15 cellular contexts compared by ENCODE assay signal in genomic region chr5:128236334-128236733, GRCh38.
DNase-seq lines count a peak whose midpoint lies in the region; ATAC-seq and TF ChIP-seq lines count a peak whose summit lies in the region.
"Had no signal": no experiment of that assay in that cellular context is flagged by ENCODE, and none has a peak within 500 bp of the region (broad histone marks: within the 10 kb centered on the region; RNA-seq: fewer than 3 reads in every experiment).

No MANE protein-coding gene starts in this region.

- DNase-seq in HCEC 1CT (no peak), CD1c-positive myeloid dendritic cell (ENCODE audit: extremely low spot score) (no peak)
- DNase-seq: C1 segment of cervical spinal cord; Caco-2; CD4-positive, CD25-positive, alpha-beta regulatory T cell; CD8-positive, alpha-beta T cell; DMS153; DND-41; GM23248; H9; HFFc6 had no signal

- TF ChIP-seq CTCF in OCI-LY3 (IDR thresholded peaks at IDR 0.05; ENCODE audit: low read depth, low read length), result no peak
- no peak for TF ChIP-seq CTCF in nephron (IDR thresholded peaks at IDR 0.05; ENCODE audit: unreplicated experiment in 3 of 3)

- peaks cover 26% of the 10 kb centered on the region for H3K9me3 Mint-ChIP-seq in nephron
- H3K9me3 Mint-ChIP-seq: CD8-positive, alpha-beta T cell; H9; HFFc6 had no signal

- H3K4me3 Mint-ChIP-seq in nephron, result no peak overlapping the region
- H3K4me3 Mint-ChIP-seq: CD4-positive, CD25-positive, alpha-beta regulatory T cell; CD8-positive, alpha-beta T cell; H9; HFFc6 had no signal

- H3K27ac Mint-ChIP-seq in nephron, result peak overlapping the region in 2 of 3 experiments; percentile 85 to 90
- H3K27ac Mint-ChIP-seq: CD4-positive, CD25-positive, alpha-beta regulatory T cell; CD8-positive, alpha-beta T cell; H9; HFFc6 had no signal

- H3K4me1 Mint-ChIP-seq in nephron, result peaks cover 31% of the 10 kb centered on the region
- H3K4me1 Mint-ChIP-seq: CD4-positive, CD25-positive, alpha-beta regulatory T cell had no signal

- no peak overlapping the region for H3K9ac ChIP-seq in OCI-LY3 (ENCODE audit: low read length)
- H3K9ac ChIP-seq: GM23248 had no signal

- H3K79me2 ChIP-seq in OCI-LY3 (ENCODE audit: low read length), result no peaks in the 10 kb centered on the region

- H2AFZ ChIP-seq in OCI-LY3 (ENCODE audit: low read depth, low read length), result no peak overlapping the region
- H2AFZ ChIP-seq: GM23248 had no signal

- H3K27ac ChIP-seq in OCI-LY3 (ENCODE audit: low read length), result no peak overlapping the region
- H3K27ac ChIP-seq: GM23248 had no signal

- H3K27me3 ChIP-seq in OCI-LY3 (ENCODE audit: low read depth, low read length), result no peaks in the 10 kb centered on the region

- no peaks in the 10 kb centered on the region for H3K36me3 Mint-ChIP-seq in nephron (ENCODE audit: low read depth)
- H3K36me3 Mint-ChIP-seq: CD4-positive, CD25-positive, alpha-beta regulatory T cell; CD8-positive, alpha-beta T cell had no signal

- peak overlapping the region; percentile 22; the same call in 1 of the 2 replicates for H3K4me2 ChIP-seq in OCI-LY3 (ENCODE audit: low read length)

- H3K9me3 ChIP-seq in OCI-LY3 (ENCODE audit: insufficient read depth, low read length), result no peaks in the 10 kb centered on the region
- H3K9me3 ChIP-seq: Caco-2 had no signal

- H4K20me1 ChIP-seq in OCI-LY3 (ENCODE audit: insufficient read depth, low read length), result no peaks in the 10 kb centered on the region

- no peak overlapping the region for H3K4me3 ChIP-seq in OCI-LY3 (ENCODE audit: low read length)
- H3K4me3 ChIP-seq: GM23248 had no signal

- no peaks in the 10 kb centered on the region for H3K27me3 Mint-ChIP-seq in nephron (ENCODE audit: low read depth)

- H3K4me1 ChIP-seq in OCI-LY3 (ENCODE audit: low read length), result peaks cover 17% of the 10 kb centered on the region
- H3K4me1 ChIP-seq: Caco-2 had no signal

- no peaks in the 10 kb centered on the region for H3K36me3 ChIP-seq in OCI-LY3 (replicated peaks; ENCODE audit: low read depth, low read length)

- ATAC-seq in esophagus mucosa, result peak; percentile 91
- no peak for ATAC-seq in HG03521 (IDR thresholded peaks at IDR 0.05; ENCODE audit: unreplicated experiment)
- ATAC-seq: CD8-positive, alpha-beta T cell had no signal
